In genomic region chr11:115930886-115931537, GRCh38 we compare ENCODE assay signal across 9 cellular contexts.
DNase-seq lines count a peak whose midpoint lies in the region; ATAC-seq and TF ChIP-seq lines count a peak whose summit lies in the region.
"Had no signal": no experiment of that assay in that cellular context is flagged by ENCODE, and none has a peak within 500 bp of the region (broad histone marks: within the 10 kb centered on the region; RNA-seq: fewer than 3 reads in every experiment).

No MANE protein-coding gene starts in this region.

- H3K4me2 ChIP-seq in KMS-11 = peak overlapping the region; percentile 80

- TF ChIP-seq CTCF in KMS-11 (conservative IDR thresholded peaks at IDR 0.05; ENCODE audit: low read depth, low read length) (no peak), heart left ventricle (IDR thresholded peaks at IDR 0.05) (no peak), colonic mucosa (IDR thresholded peaks at IDR 0.05) (no peak)

- H3K4me1 ChIP-seq in KMS-11 (ENCODE audit: low read depth, poor library complexity, severe bottlenecking) (peaks cover 61% of the 10 kb centered on the region), heart left ventricle (peaks cover 0 to 28% (median 16%) of the 10 kb centered on the region in 12 donors), colonic mucosa (no peaks in the 10 kb centered on the region)

- no peaks in the 10 kb centered on the region for H3K36me3 ChIP-seq in KMS-11 (ENCODE audit: insufficient read depth)
- no peaks in the 10 kb centered on the region for H3K36me3 ChIP-seq in heart left ventricle
- H3K36me3 ChIP-seq in colonic mucosa = no peaks in the 10 kb centered on the region

- H3K4me3 ChIP-seq in KMS-11 (IDR thresholded peaks at IDR 0.05; ENCODE audit: insufficient read depth, low read depth, low read length) = no peak overlapping the region
- no peak overlapping the region for H3K4me3 ChIP-seq in heart left ventricle
- H3K4me3 ChIP-seq in colonic mucosa = no peak overlapping the region

- no peaks in the 10 kb centered on the region for H3K27me3 ChIP-seq in KMS-11 (ENCODE audit: insufficient read depth, low read depth)
- H3K27me3 ChIP-seq in heart left ventricle = peaks cover 0 to 3% (median 0%) of the 10 kb centered on the region in 9 donors
- no peaks in the 10 kb centered on the region for H3K27me3 ChIP-seq in colonic mucosa

- H3K27ac ChIP-seq in KMS-11 = no peak overlapping the region
- H3K27ac ChIP-seq in heart left ventricle = peak overlapping the region in 2 of 12 donors; percentile 23 to 43
- H3K27ac ChIP-seq in colonic mucosa = no peak overlapping the region

- H3K79me2 ChIP-seq in KMS-11 (ENCODE audit: insufficient read depth, low read depth) = no peaks in the 10 kb centered on the region

- H4K20me1 ChIP-seq in KMS-11 (ENCODE audit: insufficient read depth) = no peaks in the 10 kb centered on the region

- no peak overlapping the region for H2AFZ ChIP-seq in KMS-11 (ENCODE audit: low read depth)

- intact Hi-C loops in heart left ventricle (cut with DNase I) (no loop called here), colonic mucosa (cut with DNase I) (no loop called here)

- H3K9ac ChIP-seq in KMS-11 (no peak overlapping the region), colonic mucosa (ENCODE audit: low read depth in 2 of 2, low read length in 2 of 2) (no peak overlapping the region)

- ATAC-seq in GM21390 (IDR thresholded peaks at IDR 0.05; ENCODE audit: unreplicated experiment) (peak; percentile 35), heart left ventricle (peak; percentile 62 to 88 (median 75))

- WGBS in heart left ventricle, 4 donors = 40 to 50% (median 48%) methylated on average over 3 of the region's 3 CpGs

- peak; percentile 66 for DNase-seq in COLO829 (ENCODE audit: low spot score)
- DNase-seq in heart left ventricle = peak in 1 of 5 donors; percentile 33
- no peak for DNase-seq in stimulated activated CD8-positive, alpha-beta memory T cell treated with anti-CD3 and anti-CD28 coated beads, Interleukin-4, amount 100 ng/mL, for 48 hours
- no peak for DNase-seq in activated gamma-delta T cell treated with Interleukin-2 at 50 U/mL for 16 hours
- DNase-seq in Kasumi-1 (lab: John Stamatoyannopoulos, UW) = no peak
- no peak for DNase-seq in colonic mucosa
- DNase-seq: activated CD4-positive, CD25-positive, alpha-beta regulatory T cell treated with anti-CD3 and anti-CD28 coated beads, Interleukin-2, amount 50 U/mL, for 72 hours had no signal

- TF ChIP-seq POLR2A in heart left ventricle (IDR thresholded peaks at IDR 0.05) = no peak

- no peaks in the 10 kb centered on the region for H3K9me3 ChIP-seq in heart left ventricle
- no peaks in the 10 kb centered on the region for H3K9me3 ChIP-seq in colonic mucosa
